Comparison of ENCODE assay signal across 10 cellular contexts in genomic region chr6:3403244-3404154, GRCh38. TPM values are rescaled to one million over a fixed set of nuclear protein-coding genes. Genes with fewer than 3 reads are reported as not detected.
A peak's percentile ranks its signal among the peaks of the same experiment; 100 is the strongest.
DNase-seq lines count a peak whose midpoint lies in the region; ATAC-seq and TF ChIP-seq lines count a peak whose summit lies in the region.
"Had no signal": no experiment of that assay in that cellular context is flagged by ENCODE, and none has a peak within 500 bp of the region (broad histone marks: within the 10 kb centered on the region; RNA-seq: fewer than 3 reads in every experiment).

No MANE protein-coding gene starts in this region.

- peaks cover 45% of the 10 kb centered on the region for H3K79me2 ChIP-seq in hepatocyte

- peak overlapping the region; percentile 58 for H3K4me2 ChIP-seq in hepatocyte

- peaks cover 73% of the 10 kb centered on the region for H3K4me1 Mint-ChIP-seq in progenitor cell of endocrine pancreas (ENCODE audit: low read depth)

- H3K36me3 Mint-ChIP-seq in progenitor cell of endocrine pancreas (ENCODE audit: insufficient read depth) = peaks cover 3% of the 10 kb centered on the region

- H3K27me3 Mint-ChIP-seq in progenitor cell of endocrine pancreas = no peaks in the 10 kb centered on the region

- H3K9me3 ChIP-seq in hepatocyte (ENCODE audit: low read depth) = no peaks in the 10 kb centered on the region

- DNase-seq in HK-2 (ENCODE audit: unreplicated experiment) (peak; percentile 31), RPMI8226 (peak; percentile 70), hepatocyte (ENCODE audit: low spot score) (peak; percentile 84), progenitor cell of endocrine pancreas (ENCODE audit: low spot score, unreplicated experiment) (peak; percentile 50), Kasumi-1 (lab: John Stamatoyannopoulos, UW) (no peak), SHP77 treated with DMSO at 0.1 percent for 48 hours (lab: John Stamatoyannopoulos, UW) (no peak)
- no peak for DNase-seq in activated naive CD4-positive, alpha-beta T cell treated with anti-CD3 and anti-CD28 coated beads, Interleukin-2, amount 50 U/mL, for 16 hours
- DNase-seq: brain microvascular endothelial cell, GOT3 had no signal

- H3K36me3 ChIP-seq in hepatocyte (replicated peaks; ENCODE audit: insufficient read depth, low read depth) = no peaks in the 10 kb centered on the region
- H3K36me3 ChIP-seq: brain microvascular endothelial cell had no signal

- H3K27me3 ChIP-seq in hepatocyte = no peaks in the 10 kb centered on the region
- H3K27me3 ChIP-seq: brain microvascular endothelial cell had no signal

- H3K9me2 ChIP-seq in hepatocyte (replicated peaks; ENCODE audit: insufficient read depth) = no peaks in the 10 kb centered on the region

- peak overlapping the region; percentile 84 for H3K27ac ChIP-seq in hepatocyte
- H3K27ac ChIP-seq: brain microvascular endothelial cell had no signal

- ATAC-seq in GM21447 (IDR thresholded peaks at IDR 0.05; ENCODE audit: unreplicated experiment) = no peak

- H2AFZ ChIP-seq in hepatocyte = no peak overlapping the region

- H3K4me3 Mint-ChIP-seq in progenitor cell of endocrine pancreas (ENCODE audit: low read depth) = peak overlapping the region; percentile 46

- 52% methylated on average over 13 of the region's 13 CpGs for WGBS in hepatocyte (ENCODE audit: low lambda C conversion rate, missing lambda C conversion rate)

- H3K4me1 ChIP-seq in hepatocyte (ENCODE audit: insufficient read depth) = peaks cover 61% of the 10 kb centered on the region

- H3K4me3 ChIP-seq in hepatocyte = no peak overlapping the region

- no peaks in the 10 kb centered on the region for H3K9me3 Mint-ChIP-seq in progenitor cell of endocrine pancreas (ENCODE audit: low read depth)

- peak overlapping the region; percentile 91 for H3K27ac Mint-ChIP-seq in progenitor cell of endocrine pancreas

- no peaks in the 10 kb centered on the region for H4K20me1 ChIP-seq in hepatocyte (ENCODE audit: insufficient read depth, poor library complexity, severe bottlenecking)

- TF ChIP-seq CTCF in hepatocyte (IDR thresholded peaks at IDR 0.05; ENCODE audit: poor library complexity) (no peak), progenitor cell of endocrine pancreas (IDR thresholded peaks at IDR 0.05; ENCODE audit: unreplicated experiment) (no peak)

RNA-seq across cellular contexts. Expression of gene SLC22A23, which starts 53.4 kb away (rescaled TPM):
- total RNA-seq in hepatocyte = 14.0 and 14.8 TPM in 2 replicates
- polyA plus RNA-seq in hepatocyte = 13.1 and 14.3 TPM in 2 replicates
- total RNA-seq in progenitor cell of endocrine pancreas = 17.1 and 19.4 TPM in 2 replicates

Comparison
In these comparisons a context has a peak if more than half of its experiments do, and no peak if none do; other contexts are left out.
1. DNase-seq: peak in HK-2 (single experiment), RPMI8226 (single experiment), hepatocyte (single experiment) and progenitor cell of endocrine pancreas (single experiment); none in activated naive CD4-positive, alpha-beta T cell treated with anti-CD3 and anti-CD28 coated beads, Interleukin-2, amount 50 U/mL, for 16 hours (single experiment), Kasumi-1 (0 of 2) and SHP77 treated with DMSO at 0.1 percent for 48 hours (single experiment).